ENCODE assay signal across 17 cellular contexts in the genomic region with DNA sequence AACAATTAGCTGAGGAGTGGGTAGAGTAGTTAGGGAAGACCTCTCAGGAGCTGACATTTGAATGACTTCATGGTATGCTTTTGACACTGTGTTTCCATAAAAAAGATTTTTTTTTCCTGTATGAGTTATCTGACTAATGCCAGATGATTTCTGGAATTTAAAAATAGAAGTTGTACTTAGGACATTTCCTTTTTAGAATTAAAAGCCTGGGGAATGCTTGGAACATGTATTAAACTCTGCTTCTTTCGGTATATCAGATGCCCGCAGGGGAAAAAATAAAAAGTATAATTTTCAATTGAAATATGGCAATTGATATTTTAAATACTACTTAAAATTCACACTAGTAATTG.
"Had no signal": no experiment of that assay in that cellular context is flagged by ENCODE, and none has a peak within 500 bp of the region (broad histone marks: within the 10 kb centered on the region; RNA-seq: fewer than 3 reads in every experiment).

No MANE protein-coding gene starts in this region.

- H3K4me1 ChIP-seq: right lobe of liver, tibial nerve, vagina had no signal

- H3K9me3 ChIP-seq: gastroesophageal sphincter, heart left ventricle, ovary, right lobe of liver, tibial nerve, vagina had no signal

- H3K4me3 ChIP-seq: gastroesophageal sphincter, heart left ventricle, ovary, right lobe of liver, tibial nerve, vagina had no signal

- H3K27ac ChIP-seq: gastroesophageal sphincter, ovary, right lobe of liver, tibial nerve, vagina had no signal

- ATAC-seq: activated CD8-positive, alpha-beta T cell treated with anti-CD3 and anti-CD28 coated beads, Interleukin-2, amount 10 ng/mL, durations not matched to agents 7 days and 5 days; activated naive CD8-positive, alpha-beta T cell treated with anti-CD3 and anti-CD28 coated beads, Interleukin-2, amount 50 U/mL, for 24 hours; gastroesophageal sphincter; left ventricle myocardium superior; naive thymus-derived CD8-positive, alpha-beta T cell; right lobe of liver; stimulated activated naive B cell treated with anti-CD40 and anti-IgM and Interleukin-4, amounts not matched to agents 10 μg/mL and 1 μg/mL and 100 μg/mL, for 72 hours had no signal

- DNase-seq: activated CD4-positive, alpha-beta T cell treated with anti-CD3 and anti-CD28 coated beads, Interleukin-2, amount 10 ng/mL, durations not matched to agents 7 days and 5 days; activated CD8-positive, alpha-beta T cell treated with anti-CD3 and anti-CD28 coated beads, Interleukin-2, amount 10 ng/mL, durations not matched to agents 7 days and 5 days; activated naive CD4-positive, alpha-beta T cell treated with anti-CD3 and anti-CD28 coated beads for 36 hours; activated naive CD8-positive, alpha-beta T cell treated with anti-CD3 and anti-CD28 coated beads, Interleukin-2, amount 50 U/mL, for 24 hours; activated T-cell treated with anti-CD3 and anti-CD28 coated beads, Interleukin-2, amount 50 U/mL, for 24 hours; aorta; erythroblast; heart left ventricle; left ventricle myocardium superior; naive thymus-derived CD8-positive, alpha-beta T cell; ovary; right lobe of liver; stimulated activated naive B cell treated with anti-CD40 and anti-IgM and Interleukin-4, amounts not matched to agents 10 μg/mL and 1 μg/mL and 100 μg/mL, for 72 hours; T1000 had no signal

- H3K36me3 ChIP-seq: ovary had no signal

- H3K27me3 ChIP-seq: gastroesophageal sphincter, heart left ventricle, ovary, right lobe of liver, tibial nerve, vagina had no signal
